20 cellular contexts compared by ENCODE assay signal in genomic region chr5:10520716-10521115, GRCh38.
"Had no signal": no experiment of that assay in that cellular context is flagged by ENCODE, and none has a peak within 500 bp of the region (broad histone marks: within the 10 kb centered on the region; RNA-seq: fewer than 3 reads in every experiment).

No MANE protein-coding gene starts in this region.

- H3K27ac ChIP-seq: adrenal gland, coronary artery, sigmoid colon, spleen, thoracic aorta had no signal

- H3K9me3 Mint-ChIP-seq: activated naive CD4-positive, alpha-beta T cell treated with anti-CD3 and anti-CD28 coated beads, Interleukin-2, amount 50 U/mL, for 24 hours had no signal

- H3K36me3 Mint-ChIP-seq: activated naive CD4-positive, alpha-beta T cell treated with anti-CD3 and anti-CD28 coated beads, Interleukin-2, amount 50 U/mL, for 24 hours; stimulated activated memory B cell treated with anti-CD40 and anti-IgM and Interleukin-4, amounts not matched to agents 10 μg/mL and 1 μg/mL and 100 μg/mL, for 72 hours had no signal

- H3K27ac Mint-ChIP-seq: activated naive CD4-positive, alpha-beta T cell treated with anti-CD3 and anti-CD28 coated beads, Interleukin-2, amount 50 U/mL, for 24 hours; activated T-cell treated with anti-CD3 and anti-CD28 coated beads, Interleukin-2, amount 50 U/mL, for 72 hours; nephron had no signal

- DNase-seq: activated CD4-positive, alpha-beta T cell treated with anti-CD3 and anti-CD28 coated beads, Interleukin-2, amount 50 U/mL, for 1 hour; activated CD4-positive, CD25-positive, alpha-beta regulatory T cell; activated CD8-positive, alpha-beta memory T cell treated with anti-CD3 and anti-CD28 coated beads for 24 hours; activated gamma-delta T cell; activated T-cell treated with anti-CD3 and anti-CD28 coated beads, Interleukin-2, amount 50 U/mL, for 72 hours; adrenal gland; central memory CD4-positive, alpha-beta T cell; islet precursor cell; midbrain; nucleus accumbens; spleen; stimulated activated CD4-positive, alpha-beta T cell treated with anti-CD3 and anti-CD28 coated beads, Interleukin-4, amount 100 ng/mL, for 4 hours; T-helper 1 cell; T1000 had no signal

- ATAC-seq: activated T-cell treated with anti-CD3 and anti-CD28 coated beads, Interleukin-2, amount 50 U/mL, for 72 hours; stimulated activated memory B cell treated with anti-CD40 and anti-IgM and Interleukin-4, amounts not matched to agents 10 μg/mL and 1 μg/mL and 100 μg/mL, for 72 hours had no signal

- H3K36me3 ChIP-seq: adrenal gland, sigmoid colon, spleen, thoracic aorta had no signal

- H3K27me3 Mint-ChIP-seq: activated naive CD4-positive, alpha-beta T cell treated with anti-CD3 and anti-CD28 coated beads, Interleukin-2, amount 50 U/mL, for 24 hours; stimulated activated memory B cell treated with anti-CD40 and anti-IgM and Interleukin-4, amounts not matched to agents 10 μg/mL and 1 μg/mL and 100 μg/mL, for 72 hours had no signal

- H3K4me1 Mint-ChIP-seq: activated naive CD4-positive, alpha-beta T cell treated with anti-CD3 and anti-CD28 coated beads, Interleukin-2, amount 50 U/mL, for 24 hours had no signal

- H3K27me3 ChIP-seq: adrenal gland, spleen had no signal

- H3K4me3 Mint-ChIP-seq: activated naive CD4-positive, alpha-beta T cell treated with anti-CD3 and anti-CD28 coated beads, Interleukin-2, amount 50 U/mL, for 24 hours; activated T-cell treated with anti-CD3 and anti-CD28 coated beads, Interleukin-2, amount 50 U/mL, for 72 hours; nephron; stimulated activated memory B cell treated with anti-CD40 and anti-IgM and Interleukin-4, amounts not matched to agents 10 μg/mL and 1 μg/mL and 100 μg/mL, for 72 hours had no signal

- H3K9me3 ChIP-seq: adrenal gland, sigmoid colon, thoracic aorta had no signal

- H3K4me1 ChIP-seq: adrenal gland, sigmoid colon, spleen had no signal

- H3K4me3 ChIP-seq: adrenal gland, coronary artery, sigmoid colon, spleen, thoracic aorta had no signal
